In the genomic region with DNA sequence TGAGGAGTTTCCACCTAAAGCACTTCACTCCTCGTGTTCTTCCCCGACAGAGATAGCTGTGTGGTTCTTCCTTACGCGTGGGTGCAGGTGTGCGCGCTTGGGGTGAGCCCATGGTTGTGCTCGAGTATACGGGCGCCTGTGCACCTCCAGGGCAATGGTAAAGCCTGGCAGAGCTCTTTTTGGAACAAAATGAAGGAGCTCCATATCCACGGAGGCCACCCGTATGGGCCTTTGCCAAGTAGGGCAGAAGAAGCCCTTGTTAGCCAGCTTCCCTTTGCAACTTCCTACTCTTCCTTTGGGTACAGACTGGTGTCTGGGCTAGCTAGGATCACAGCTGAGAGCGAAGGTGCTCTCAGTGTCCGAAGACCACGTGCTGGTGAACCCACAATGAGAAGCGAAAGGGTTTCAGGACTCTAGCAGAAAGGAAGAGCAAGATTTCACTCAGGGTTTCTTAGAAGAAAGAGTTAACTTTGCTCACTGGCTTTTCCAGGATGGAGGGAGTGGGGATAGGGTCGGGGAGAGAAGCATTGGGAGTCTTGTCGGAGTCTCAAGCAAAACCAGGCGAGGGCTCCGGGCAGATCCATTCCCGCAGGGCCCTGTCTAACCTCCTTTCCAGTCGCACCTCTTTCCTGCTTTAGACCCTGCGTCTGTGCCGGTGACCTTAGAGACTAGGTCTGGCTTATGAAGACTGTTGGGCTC, we compare ENCODE assay signal across 1 cellular context.
TF ChIP-seq lines count a peak whose summit lies in the region.

No MANE protein-coding gene starts in this region.

TF ChIP-seq in HepG2, 621 proteins besides CTCF, POLR2A, EP300 and RAD21:
- TF ChIP-seq, protein P1, sequence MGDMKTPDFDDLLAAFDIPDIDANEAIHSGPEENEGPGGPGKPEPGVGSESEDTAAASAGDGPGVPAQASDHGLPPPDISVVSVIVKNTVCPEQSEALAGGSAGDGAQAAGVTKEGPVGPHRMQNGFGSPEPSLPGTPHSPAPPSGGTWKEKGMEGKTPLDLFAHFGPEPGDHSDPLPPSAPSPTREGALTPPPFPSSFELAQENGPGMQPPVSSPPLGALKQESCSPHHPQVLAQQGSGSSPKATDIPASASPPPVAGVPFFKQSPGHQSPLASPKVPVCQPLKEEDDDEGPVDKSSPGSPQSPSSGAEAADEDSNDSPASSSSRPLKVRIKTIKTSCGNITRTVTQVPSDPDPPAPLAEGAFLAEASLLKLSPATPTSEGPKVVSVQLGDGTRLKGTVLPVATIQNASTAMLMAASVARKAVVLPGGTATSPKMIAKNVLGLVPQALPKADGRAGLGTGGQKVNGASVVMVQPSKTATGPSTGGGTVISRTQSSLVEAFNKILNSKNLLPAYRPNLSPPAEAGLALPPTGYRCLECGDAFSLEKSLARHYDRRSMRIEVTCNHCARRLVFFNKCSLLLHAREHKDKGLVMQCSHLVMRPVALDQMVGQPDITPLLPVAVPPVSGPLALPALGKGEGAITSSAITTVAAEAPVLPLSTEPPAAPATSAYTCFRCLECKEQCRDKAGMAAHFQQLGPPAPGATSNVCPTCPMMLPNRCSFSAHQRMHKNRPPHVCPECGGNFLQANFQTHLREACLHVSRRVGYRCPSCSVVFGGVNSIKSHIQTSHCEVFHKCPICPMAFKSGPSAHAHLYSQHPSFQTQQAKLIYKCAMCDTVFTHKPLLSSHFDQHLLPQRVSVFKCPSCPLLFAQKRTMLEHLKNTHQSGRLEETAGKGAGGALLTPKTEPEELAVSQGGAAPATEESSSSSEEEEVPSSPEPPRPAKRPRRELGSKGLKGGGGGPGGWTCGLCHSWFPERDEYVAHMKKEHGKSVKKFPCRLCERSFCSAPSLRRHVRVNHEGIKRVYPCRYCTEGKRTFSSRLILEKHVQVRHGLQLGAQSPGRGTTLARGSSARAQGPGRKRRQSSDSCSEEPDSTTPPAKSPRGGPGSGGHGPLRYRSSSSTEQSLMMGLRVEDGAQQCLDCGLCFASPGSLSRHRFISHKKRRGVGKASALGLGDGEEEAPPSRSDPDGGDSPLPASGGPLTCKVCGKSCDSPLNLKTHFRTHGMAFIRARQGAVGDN (CRISPR knock-in tag; IDR thresholded peaks at IDR 0.05) = peak; percentile 11; the same call in 1 of the 2 replicates
- TF ChIP-seq ZNF891 (CRISPR knock-in tag; IDR thresholded peaks at IDR 0.05) (0 out of 2 replicates have a peak, but pooled peaks have one; percentile 11), ZFP82 (CRISPR knock-in tag; IDR thresholded peaks at IDR 0.05; ENCODE audit: borderline replicate concordance) (no peak), SSRP1 (CRISPR knock-in tag; IDR thresholded peaks at IDR 0.05) (no peak), SOX13 (IDR thresholded peaks at IDR 0.05) (no peak), SOX13 (CRISPR knock-in tag; conservative IDR thresholded peaks at IDR 0.05 in 1 of 2, IDR thresholded peaks at IDR 0.05 in 1 of 2) (no peak), SRF (IDR thresholded peaks at IDR 0.05; ENCODE audit: low read depth, low read length) (no peak), ZFY (CRISPR knock-in tag; IDR thresholded peaks at IDR 0.05) (no peak), PCBP1 (IDR thresholded peaks at IDR 0.05; ENCODE audit: borderline replicate concordance, low read depth, low read length) (no peak), DMAP1 (CRISPR knock-in tag; IDR thresholded peaks at IDR 0.05) (no peak), ZMYM2 (CRISPR knock-in tag; IDR thresholded peaks at IDR 0.05) (0 out of 2 replicates have a peak, but pooled peaks have one; percentile 11)
- TF ChIP-seq, protein P2, sequence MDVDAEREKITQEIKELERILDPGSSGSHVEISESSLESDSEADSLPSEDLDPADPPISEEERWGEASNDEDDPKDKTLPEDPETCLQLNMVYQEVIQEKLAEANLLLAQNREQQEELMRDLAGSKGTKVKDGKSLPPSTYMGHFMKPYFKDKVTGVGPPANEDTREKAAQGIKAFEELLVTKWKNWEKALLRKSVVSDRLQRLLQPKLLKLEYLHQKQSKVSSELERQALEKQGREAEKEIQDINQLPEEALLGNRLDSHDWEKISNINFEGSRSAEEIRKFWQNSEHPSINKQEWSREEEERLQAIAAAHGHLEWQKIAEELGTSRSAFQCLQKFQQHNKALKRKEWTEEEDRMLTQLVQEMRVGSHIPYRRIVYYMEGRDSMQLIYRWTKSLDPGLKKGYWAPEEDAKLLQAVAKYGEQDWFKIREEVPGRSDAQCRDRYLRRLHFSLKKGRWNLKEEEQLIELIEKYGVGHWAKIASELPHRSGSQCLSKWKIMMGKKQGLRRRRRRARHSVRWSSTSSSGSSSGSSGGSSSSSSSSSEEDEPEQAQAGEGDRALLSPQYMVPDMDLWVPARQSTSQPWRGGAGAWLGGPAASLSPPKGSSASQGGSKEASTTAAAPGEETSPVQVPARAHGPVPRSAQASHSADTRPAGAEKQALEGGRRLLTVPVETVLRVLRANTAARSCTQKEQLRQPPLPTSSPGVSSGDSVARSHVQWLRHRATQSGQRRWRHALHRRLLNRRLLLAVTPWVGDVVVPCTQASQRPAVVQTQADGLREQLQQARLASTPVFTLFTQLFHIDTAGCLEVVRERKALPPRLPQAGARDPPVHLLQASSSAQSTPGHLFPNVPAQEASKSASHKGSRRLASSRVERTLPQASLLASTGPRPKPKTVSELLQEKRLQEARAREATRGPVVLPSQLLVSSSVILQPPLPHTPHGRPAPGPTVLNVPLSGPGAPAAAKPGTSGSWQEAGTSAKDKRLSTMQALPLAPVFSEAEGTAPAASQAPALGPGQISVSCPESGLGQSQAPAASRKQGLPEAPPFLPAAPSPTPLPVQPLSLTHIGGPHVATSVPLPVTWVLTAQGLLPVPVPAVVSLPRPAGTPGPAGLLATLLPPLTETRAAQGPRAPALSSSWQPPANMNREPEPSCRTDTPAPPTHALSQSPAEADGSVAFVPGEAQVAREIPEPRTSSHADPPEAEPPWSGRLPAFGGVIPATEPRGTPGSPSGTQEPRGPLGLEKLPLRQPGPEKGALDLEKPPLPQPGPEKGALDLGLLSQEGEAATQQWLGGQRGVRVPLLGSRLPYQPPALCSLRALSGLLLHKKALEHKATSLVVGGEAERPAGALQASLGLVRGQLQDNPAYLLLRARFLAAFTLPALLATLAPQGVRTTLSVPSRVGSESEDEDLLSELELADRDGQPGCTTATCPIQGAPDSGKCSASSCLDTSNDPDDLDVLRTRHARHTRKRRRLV (CRISPR knock-in tag; IDR thresholded peaks at IDR 0.05) = no peak
- TF ChIP-seq, protein P3, sequence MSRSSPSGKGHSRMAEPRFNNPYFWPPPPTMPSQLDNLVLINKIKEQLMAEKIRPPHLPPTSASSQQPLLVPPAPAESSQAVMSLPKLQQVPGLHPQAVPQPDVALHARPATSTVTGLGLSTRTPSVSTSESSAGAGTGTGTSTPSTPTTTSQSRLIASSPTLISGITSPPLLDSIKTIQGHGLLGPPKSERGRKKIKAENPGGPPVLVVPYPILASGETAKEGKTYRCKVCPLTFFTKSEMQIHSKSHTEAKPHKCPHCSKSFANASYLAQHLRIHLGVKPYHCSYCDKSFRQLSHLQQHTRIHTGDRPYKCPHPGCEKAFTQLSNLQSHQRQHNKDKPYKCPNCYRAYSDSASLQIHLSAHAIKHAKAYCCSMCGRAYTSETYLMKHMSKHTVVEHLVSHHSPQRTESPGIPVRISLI (CRISPR knock-in tag; IDR thresholded peaks at IDR 0.05; ENCODE audit: borderline replicate concordance) = no peak
- TF ChIP-seq, protein P4, sequence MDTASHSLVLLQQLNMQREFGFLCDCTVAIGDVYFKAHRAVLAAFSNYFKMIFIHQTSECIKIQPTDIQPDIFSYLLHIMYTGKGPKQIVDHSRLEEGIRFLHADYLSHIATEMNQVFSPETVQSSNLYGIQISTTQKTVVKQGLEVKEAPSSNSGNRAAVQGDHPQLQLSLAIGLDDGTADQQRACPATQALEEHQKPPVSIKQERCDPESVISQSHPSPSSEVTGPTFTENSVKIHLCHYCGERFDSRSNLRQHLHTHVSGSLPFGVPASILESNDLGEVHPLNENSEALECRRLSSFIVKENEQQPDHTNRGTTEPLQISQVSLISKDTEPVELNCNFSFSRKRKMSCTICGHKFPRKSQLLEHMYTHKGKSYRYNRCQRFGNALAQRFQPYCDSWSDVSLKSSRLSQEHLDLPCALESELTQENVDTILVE (CRISPR knock-in tag; IDR thresholded peaks at IDR 0.05) = no peak
- TF ChIP-seq, protein P5, sequence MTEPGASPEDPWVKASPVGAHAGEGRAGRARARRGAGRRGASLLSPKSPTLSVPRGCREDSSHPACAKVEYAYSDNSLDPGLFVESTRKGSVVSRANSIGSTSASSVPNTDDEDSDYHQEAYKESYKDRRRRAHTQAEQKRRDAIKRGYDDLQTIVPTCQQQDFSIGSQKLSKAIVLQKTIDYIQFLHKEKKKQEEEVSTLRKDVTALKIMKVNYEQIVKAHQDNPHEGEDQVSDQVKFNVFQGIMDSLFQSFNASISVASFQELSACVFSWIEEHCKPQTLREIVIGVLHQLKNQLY (CRISPR knock-in tag; IDR thresholded peaks at IDR 0.05) = no peak
